1 cellular context compared by ENCODE assay signal in genomic region chr7:149471289-149471953, GRCh38.
TF ChIP-seq lines count a peak whose summit lies in the region.

No MANE protein-coding gene starts in this region.

TF ChIP-seq in HepG2, 621 proteins besides CTCF, POLR2A, EP300 and RAD21 (continued from another document):
- TF ChIP-seq SPEN (CRISPR knock-in tag; IDR thresholded peaks at IDR 0.05; ENCODE audit: low read depth): no peak
